Comparison of ENCODE assay signal across 8 cellular contexts in genomic region chr7:75156913-75157399, GRCh38.
DNase-seq lines count a peak whose midpoint lies in the region; ATAC-seq and TF ChIP-seq lines count a peak whose summit lies in the region.
"Not testable (repeated sequence)": the region's sequence is repeated elsewhere in the genome, so short reads cannot be mapped to it uniquely, and the experiment has no call there.

No MANE protein-coding gene starts in this region.

- not testable (repeated sequence) for H3K36me3 ChIP-seq in BJ (ENCODE audit: control insufficient read depth, insufficient read depth, low read length)

- not testable (repeated sequence) for DNase-seq in BJ (ENCODE audit: low read depth); fibroblast of mammary gland (ENCODE audit: low read depth)
- DNase-seq in T-helper 1 cell: peak in 4 of 5 donors; percentile 80 to 92 (median 90)
- DNase-seq in activated T-helper 2 cell treated with anti-CD3 and anti-CD28 coated beads, Interferon-gamma antibody, Interleukin-2, Interleukin-4, amounts not matched to agents 10 μg/mL and 5 μg/mL and 100 μg/mL, durations not matched to agents 14 hours and 24 hours and 36 hours (ENCODE audit: low spot score): peak; percentile 91
- DNase-seq in natural killer cell treated with Interleukin-12 subunit alpha and Interleukin-12 subunit beta and Interleukin-15 and Interleukin-18, amount 100 ng/mL, for 72 hours (ENCODE audit: low spot score): peak; percentile 95
- peak; percentile 85 to 93 (median 92) for DNase-seq in stimulated activated CD4-positive, alpha-beta T cell treated with anti-CD3 and anti-CD28 coated beads, TNF-alpha, amount 100 ng/mL, for 48 hours (ENCODE audit: low read depth in 3 of 3)

- H3K27me3 Mint-ChIP-seq in activated T-helper 2 cell treated with anti-CD3 and anti-CD28 coated beads, Interferon-gamma antibody, Interleukin-2, Interleukin-4, amounts not matched to agents 10 μg/mL and 5 μg/mL and 100 μg/mL, durations not matched to agents 14 hours and 24 hours and 36 hours (ENCODE audit: low read depth); natural killer cell treated with Interleukin-12 subunit alpha and Interleukin-12 subunit beta and Interleukin-15 and Interleukin-18, amount 100 ng/mL, for 72 hours: not testable (repeated sequence)

- CTCF ChIA-PET in BJ (lab: Yijun Ruan, JAX): not testable (repeated sequence)

- H3K9me3 Mint-ChIP-seq in activated T-helper 2 cell treated with anti-CD3 and anti-CD28 coated beads, Interferon-gamma antibody, Interleukin-2, Interleukin-4, amounts not matched to agents 10 μg/mL and 5 μg/mL and 100 μg/mL, durations not matched to agents 14 hours and 24 hours and 36 hours; natural killer cell treated with Interleukin-12 subunit alpha and Interleukin-12 subunit beta and Interleukin-15 and Interleukin-18, amount 100 ng/mL, for 72 hours: not testable (repeated sequence)

- not testable (repeated sequence) for H3K4me3 Mint-ChIP-seq in activated T-helper 2 cell treated with anti-CD3 and anti-CD28 coated beads, Interferon-gamma antibody, Interleukin-2, Interleukin-4, amounts not matched to agents 10 μg/mL and 5 μg/mL and 100 μg/mL, durations not matched to agents 14 hours and 24 hours and 36 hours (ENCODE audit: low read depth)
- H3K4me3 Mint-ChIP-seq in natural killer cell treated with Interleukin-12 subunit alpha and Interleukin-12 subunit beta and Interleukin-15 and Interleukin-18, amount 100 ng/mL, for 72 hours: peak overlapping the region; percentile 39

- peak overlapping the region; percentile 30 for H3K4me3 ChIP-seq in BJ (ENCODE audit: low read depth, low read length)
- H3K4me3 ChIP-seq in fibroblast of mammary gland (ENCODE audit: control insufficient read depth, low read depth, low read length): peak overlapping the region; percentile 26

- not testable (repeated sequence) for H3K27ac Mint-ChIP-seq in activated T-helper 2 cell treated with anti-CD3 and anti-CD28 coated beads, Interferon-gamma antibody, Interleukin-2, Interleukin-4, amounts not matched to agents 10 μg/mL and 5 μg/mL and 100 μg/mL, durations not matched to agents 14 hours and 24 hours and 36 hours; natural killer cell treated with Interleukin-12 subunit alpha and Interleukin-12 subunit beta and Interleukin-15 and Interleukin-18, amount 100 ng/mL, for 72 hours

- peak; percentile 85 for ATAC-seq in GM19468 (IDR thresholded peaks at IDR 0.05; ENCODE audit: extremely low read depth, unreplicated experiment)
- peak; percentile 81 for ATAC-seq in HG03066 (IDR thresholded peaks at IDR 0.05; ENCODE audit: low read depth, unreplicated experiment)
- ATAC-seq in natural killer cell treated with Interleukin-12 subunit alpha and Interleukin-12 subunit beta and Interleukin-15 and Interleukin-18, amount 100 ng/mL, for 72 hours: peak; percentile 96 to 98

- POLR2A ChIA-PET in BJ (lab: Charles Lee): not testable (repeated sequence)

- intact Hi-C loops in activated T-helper 2 cell treated with anti-CD3 and anti-CD28 coated beads, Interferon-gamma antibody, Interleukin-2, Interleukin-4, amounts not matched to agents 10 μg/mL and 5 μg/mL and 100 μg/mL, durations not matched to agents 14 hours and 24 hours and 36 hours (cut with micrococcal nuclease): not testable (repeated sequence)

- H3K27me3 ChIP-seq in BJ (ENCODE audit: control insufficient read depth, insufficient read depth, low read length): not testable (repeated sequence)

- TF ChIP-seq CTCF in BJ (IDR thresholded peaks at IDR 0.05; ENCODE audit: insufficient read depth, low read depth, low read length); fibroblast of mammary gland (conservative IDR thresholded peaks at IDR 0.05; ENCODE audit: control insufficient read depth, insufficient read depth, low read depth, low read length): not testable (repeated sequence)

- not testable (repeated sequence) for H3K4me1 Mint-ChIP-seq in activated T-helper 2 cell treated with anti-CD3 and anti-CD28 coated beads, Interferon-gamma antibody, Interleukin-2, Interleukin-4, amounts not matched to agents 10 μg/mL and 5 μg/mL and 100 μg/mL, durations not matched to agents 14 hours and 24 hours and 36 hours (ENCODE audit: low read depth); natural killer cell treated with Interleukin-12 subunit alpha and Interleukin-12 subunit beta and Interleukin-15 and Interleukin-18, amount 100 ng/mL, for 72 hours (ENCODE audit: low read depth in 2 of 2)

- not testable (repeated sequence) for H3K36me3 Mint-ChIP-seq in activated T-helper 2 cell treated with anti-CD3 and anti-CD28 coated beads, Interferon-gamma antibody, Interleukin-2, Interleukin-4, amounts not matched to agents 10 μg/mL and 5 μg/mL and 100 μg/mL, durations not matched to agents 14 hours and 24 hours and 36 hours (ENCODE audit: low read depth); natural killer cell treated with Interleukin-12 subunit alpha and Interleukin-12 subunit beta and Interleukin-15 and Interleukin-18, amount 100 ng/mL, for 72 hours
